ENCODE assay signal across 20 cellular contexts in genomic region chr21:31804008-31804394, GRCh38.
"Had no signal": no experiment of that assay in that cellular context is flagged by ENCODE, and none has a peak within 500 bp of the region (broad histone marks: within the 10 kb centered on the region; RNA-seq: fewer than 3 reads in every experiment).

No MANE protein-coding gene starts in this region.

- ATAC-seq: activated CD8-positive, alpha-beta T cell treated with anti-CD3 and anti-CD28 coated beads for 36 hours; activated T-helper 17 cell treated with anti-CD3 and anti-CD28 coated beads, Interleukin-2, amount 50 U/mL, for 72 hours had no signal

- H3K4me3 ChIP-seq: esophagus muscularis mucosa, lung, thyroid gland had no signal

- DNase-seq: activated CD4-positive, alpha-beta T cell treated with anti-CD3 and anti-CD28 coated beads, Interleukin-2, amount 10 ng/mL, durations not matched to agents 24 days and 14 days; activated CD8-positive, alpha-beta T cell treated with anti-CD3 and anti-CD28 coated beads for 36 hours; activated naive CD4-positive, alpha-beta T cell; activated naive CD8-positive, alpha-beta T cell treated with anti-CD3 and anti-CD28 coated beads for 36 hours; activated T-cell treated with anti-CD3 and anti-CD28 coated beads, Interleukin-2, amount 50 U/mL, for 1 hour; amniotic stem cell; effector CD8-positive, alpha-beta T cell; midbrain; nephron progenitor cell; stimulated activated CD4-positive, alpha-beta T cell treated with anti-CD3 and anti-CD28 coated beads, Interleukin-12 subunit alpha, Interleukin-12 subunit beta, amount 100 ng/mL, for 4 hours; stimulated activated CD4-positive, alpha-beta T cell treated with anti-CD3 and anti-CD28 coated beads, Interleukin-1b, Interleukin-23, amount 100 ng/mL, for 48 hours; stimulated activated CD8-positive, alpha-beta memory T cell treated with anti-CD3 and anti-CD28 coated beads, Interleukin-4, amount 100 ng/mL, for 48 hours; stimulated activated naive CD4-positive, alpha-beta T cell treated with Interleukin-2 at 50 U/mL for 16 hours; T-helper 9 cell; thyroid gland had no signal

- FAIRE-seq: endothelial cell of umbilical vein had no signal

- H3K36me3 Mint-ChIP-seq: activated naive CD8-positive, alpha-beta T cell treated with anti-CD3 and anti-CD28 coated beads for 36 hours had no signal

- H3K27ac ChIP-seq: esophagus muscularis mucosa, thyroid gland had no signal

- H3K4me1 Mint-ChIP-seq: activated CD4-positive, alpha-beta T cell treated with anti-CD3 and anti-CD28 coated beads, Interleukin-2, amount 10 ng/mL, durations not matched to agents 24 days and 14 days; activated naive CD8-positive, alpha-beta T cell treated with anti-CD3 and anti-CD28 coated beads for 36 hours; activated T-helper 17 cell treated with anti-CD3 and anti-CD28 coated beads, Interleukin-2, amount 50 U/mL, for 72 hours had no signal

- H3K36me3 ChIP-seq: esophagus muscularis mucosa, thyroid gland had no signal

- H3K4me3 Mint-ChIP-seq: activated CD4-positive, alpha-beta T cell treated with anti-CD3 and anti-CD28 coated beads, Interleukin-2, amount 10 ng/mL, durations not matched to agents 24 days and 14 days; activated CD8-positive, alpha-beta T cell treated with anti-CD3 and anti-CD28 coated beads for 36 hours; activated naive CD8-positive, alpha-beta T cell treated with anti-CD3 and anti-CD28 coated beads for 36 hours; activated T-helper 17 cell treated with anti-CD3 and anti-CD28 coated beads, Interleukin-2, amount 50 U/mL, for 72 hours; dendritic cell treated with granulocyte-macrophage colony-stimulating factor and Interleukin-4, amounts not matched to agents 40 ng/mL and 50 ng/mL, for 4 days had no signal

- H3K27ac Mint-ChIP-seq: activated CD4-positive, alpha-beta T cell treated with anti-CD3 and anti-CD28 coated beads, Interleukin-2, amount 10 ng/mL, durations not matched to agents 24 days and 14 days; activated CD8-positive, alpha-beta T cell treated with anti-CD3 and anti-CD28 coated beads for 36 hours; activated naive CD8-positive, alpha-beta T cell treated with anti-CD3 and anti-CD28 coated beads for 36 hours; activated T-helper 17 cell treated with anti-CD3 and anti-CD28 coated beads, Interleukin-2, amount 50 U/mL, for 72 hours; dendritic cell treated with granulocyte-macrophage colony-stimulating factor and Interleukin-4, amounts not matched to agents 40 ng/mL and 50 ng/mL, for 4 days had no signal

- H3K9me3 ChIP-seq: esophagus muscularis mucosa, thyroid gland had no signal

- H3K9me3 Mint-ChIP-seq: activated CD4-positive, alpha-beta T cell treated with anti-CD3 and anti-CD28 coated beads, Interleukin-2, amount 10 ng/mL, durations not matched to agents 24 days and 14 days; activated CD8-positive, alpha-beta T cell treated with anti-CD3 and anti-CD28 coated beads for 36 hours; activated T-helper 17 cell treated with anti-CD3 and anti-CD28 coated beads, Interleukin-2, amount 50 U/mL, for 72 hours; dendritic cell treated with granulocyte-macrophage colony-stimulating factor and Interleukin-4, amounts not matched to agents 40 ng/mL and 50 ng/mL, for 4 days; nephron progenitor cell had no signal

- H3K27me3 ChIP-seq: thyroid gland had no signal

- H3K4me1 ChIP-seq: esophagus muscularis mucosa, thyroid gland had no signal
